Comparison of ENCODE assay signal across 8 cellular contexts in genomic region chr3:197028711-197029510, GRCh38. TPM values are rescaled to one million over a fixed set of nuclear protein-coding genes. Genes with fewer than 3 reads are reported as not detected.
DNase-seq lines count a peak whose midpoint lies in the region; ATAC-seq and TF ChIP-seq lines count a peak whose summit lies in the region.

No MANE protein-coding gene starts in this region.

- H3K4me1 ChIP-seq in BE2C = peaks cover 26% of the 10 kb centered on the region
- peaks cover 13 to 33% (median 23%) of the 10 kb centered on the region in 4 donors for H3K4me1 ChIP-seq in stomach

- peak overlapping the region; percentile 75 for H3K4me3 Mint-ChIP-seq in activated naive CD4-positive, alpha-beta T cell treated with anti-CD3 and anti-CD28 coated beads, Interleukin-2, amount 50 U/mL, for 24 hours

- WGBS in stomach, 5 donors = 2 to 6% (median 6%) methylated on average over 23 to 68 of the region's 68 CpGs

- DNase-seq in BE2C (peak; percentile 20), HT-29 (ENCODE audit: low spot score) (peak; percentile 27), iPS-NIHi7 (ENCODE audit: extremely low spot score) (peak; percentile 26), stomach (no peak), T-helper 9 cell (no peak), posterior vena cava (ENCODE audit: low spot score) (no peak)

- ATAC-seq in GM18909 (IDR thresholded peaks at IDR 0.05; ENCODE audit: poor library complexity, unreplicated experiment) = peak; percentile 37

- peaks cover 2% of the 10 kb centered on the region for H3K27me3 Mint-ChIP-seq in activated naive CD4-positive, alpha-beta T cell treated with anti-CD3 and anti-CD28 coated beads, Interleukin-2, amount 50 U/mL, for 24 hours

- peaks cover 6% of the 10 kb centered on the region for H3K27me3 ChIP-seq in BE2C
- H3K27me3 ChIP-seq in stomach = peaks cover 0 to 53% (median 12%) of the 10 kb centered on the region in 3 donors

- no peak for TF ChIP-seq POLR2A in stomach (IDR thresholded peaks at IDR 0.05)

- no peaks in the 10 kb centered on the region for H3K36me3 ChIP-seq in BE2C
- H3K36me3 ChIP-seq in stomach = no peaks in the 10 kb centered on the region

- no peaks in the 10 kb centered on the region for H3K9me3 ChIP-seq in BE2C
- H3K9me3 ChIP-seq in stomach = no peaks in the 10 kb centered on the region

- intact Hi-C loops in stomach (cut with DNase I; ENCODE audit: low total_unique reads) (no loop called here), posterior vena cava (cut with DNase I) (no loop called here)

- TF ChIP-seq EP300 in stomach (IDR thresholded peaks at IDR 0.05) = no peak

- H3K27ac ChIP-seq in stomach = peak overlapping the region in 2 of 5 donors; percentile 1 to 17

- H3K9me3 Mint-ChIP-seq in activated naive CD4-positive, alpha-beta T cell treated with anti-CD3 and anti-CD28 coated beads, Interleukin-2, amount 50 U/mL, for 24 hours = no peaks in the 10 kb centered on the region

- H3K4me3 ChIP-seq in BE2C (ENCODE audit: low read depth, low read length) (peak overlapping the region; percentile 59), stomach (peak overlapping the region; percentile 47 to 66 (median 52))

- TF ChIP-seq CTCF in BE2C (IDR thresholded peaks at IDR 0.05; ENCODE audit: low read depth, low read length) (no peak), stomach (IDR thresholded peaks at IDR 0.05) (no peak)

- no peaks in the 10 kb centered on the region for H3K36me3 Mint-ChIP-seq in activated naive CD4-positive, alpha-beta T cell treated with anti-CD3 and anti-CD28 coated beads, Interleukin-2, amount 50 U/mL, for 24 hours

- H3K4me1 Mint-ChIP-seq in activated naive CD4-positive, alpha-beta T cell treated with anti-CD3 and anti-CD28 coated beads, Interleukin-2, amount 50 U/mL, for 24 hours = peaks cover under 1% of the 10 kb centered on the region

- no peak overlapping the region for H3K27ac Mint-ChIP-seq in activated naive CD4-positive, alpha-beta T cell treated with anti-CD3 and anti-CD28 coated beads, Interleukin-2, amount 50 U/mL, for 24 hours

RNA-seq across cellular contexts. Expression of gene MELTF, which starts 0.7 kb away (rescaled TPM):
- polyA plus RNA-seq in BE2C (2012; ENCODE audit: insufficient read depth, insufficient read length, low read depth) = 9.4 TPM
- 4.1 and 15.3 TPM in 2 replicates for total RNA-seq in HT-29 (2014; rRNA removed; shearing (Covaris generic))
- total RNA-seq in stomach (1 to 10 TPM in 3 of 5 donors, under 1 TPM in 2; 0.45 to 4.4 (median 3.5) TPM), posterior vena cava (10 to 100 TPM; 12.1 to 19.9 TPM)
- 1 to 10 TPM in 2 of 3 donors, under 1 TPM in 1; 0.76 to 1.8 (median 1.3) TPM for polyA plus RNA-seq in stomach

Comparison
In these comparisons a context has a peak if more than half of its experiments do, and no peak if none do; other contexts are left out.
1. DNase-seq: peak in BE2C (single experiment), HT-29 (single experiment) and iPS-NIHi7 (single experiment); none in stomach (single experiment), T-helper 9 cell (single experiment) and posterior vena cava (single experiment).